8 cellular contexts compared by ENCODE assay signal in genomic region chr12:4604684-4605193, GRCh38. TPM values are rescaled to one million over a fixed set of nuclear protein-coding genes. Genes with fewer than 3 reads are reported as not detected.
DNase-seq lines count a peak whose midpoint lies in the region; ATAC-seq and TF ChIP-seq lines count a peak whose summit lies in the region.

No MANE protein-coding gene starts in this region.

- ATAC-seq in CD4-positive, CD25-positive, alpha-beta regulatory T cell (ENCODE audit: low read depth in 2 of 2), result peak; percentile 96 to 98
- peak; percentile 93 for ATAC-seq in HG03460 (IDR thresholded peaks at IDR 0.05; ENCODE audit: unreplicated experiment)
- ATAC-seq in lower lobe of right lung, result peak; percentile 98

- peak overlapping the region; percentile 39 for H3K27ac ChIP-seq in CD4-positive, CD25-positive, alpha-beta regulatory T cell (ENCODE audit: insufficient read depth, low read length, poor library complexity, severe bottlenecking)
- H3K27ac ChIP-seq in ectodermal cell (ENCODE audit: insufficient read depth, low read depth, low read length, poor library complexity, severe bottlenecking) (no peak overlapping the region), lower lobe of right lung (peak overlapping the region; percentile 79)

- CTCF ChIA-PET in activated CD4-positive, alpha-beta memory T cell treated with anti-CD3 and anti-CD28 coated beads, Interleukin-2, amount 10 ng/mL, durations not matched to agents 7 days and 5 days (lab: Charles Lee), result interaction anchor here (0.6 to 2.5 kb wide), 15 partner anchors 7 to 723 kb away, joined by 3 to 15 read pairs (median 4); partner anchors contain the start of genes AKAP3 and NDUFA9

- peak; percentile 63 to 90 (median 78) for DNase-seq in CD4-positive, CD25-positive, alpha-beta regulatory T cell
- DNase-seq in GM19240 (ENCODE audit: insufficient read length, low spot score), result peak; percentile 77
- DNase-seq in NCI-H748 (lab: John Stamatoyannopoulos, UW; ENCODE audit: unreplicated experiment), result peak; percentile 83
- peak; percentile 84 for DNase-seq in activated CD4-positive, alpha-beta memory T cell treated with anti-CD3 and anti-CD28 coated beads, Interleukin-2, amount 10 ng/mL, durations not matched to agents 7 days and 5 days
- DNase-seq in lower lobe of right lung, result peak; percentile 79
- DNase-seq in stimulated activated CD4-positive, alpha-beta T cell treated with anti-CD3 and anti-CD28 coated beads, TNF-alpha, amount 100 ng/mL, for 24 hours (ENCODE audit: low read depth in 3 of 3), result peak; percentile 59 to 72 (median 72)

- H3K4me1 Mint-ChIP-seq in CD4-positive, CD25-positive, alpha-beta regulatory T cell, result peaks cover 19 to 38% (median 24%) of the 10 kb centered on the region in 4 donors
- peaks cover 12% of the 10 kb centered on the region for H3K4me1 Mint-ChIP-seq in activated CD4-positive, alpha-beta memory T cell treated with anti-CD3 and anti-CD28 coated beads, Interleukin-2, amount 10 ng/mL, durations not matched to agents 7 days and 5 days

- peaks cover 4% of the 10 kb centered on the region for H3K36me3 Mint-ChIP-seq in CD4-positive, CD25-positive, alpha-beta regulatory T cell
- H3K36me3 Mint-ChIP-seq in activated CD4-positive, alpha-beta memory T cell treated with anti-CD3 and anti-CD28 coated beads, Interleukin-2, amount 10 ng/mL, durations not matched to agents 7 days and 5 days (ENCODE audit: low read depth), result peaks cover 2% of the 10 kb centered on the region

- peak overlapping the region; percentile 92 to 98 (median 95) for H3K4me3 Mint-ChIP-seq in CD4-positive, CD25-positive, alpha-beta regulatory T cell
- H3K4me3 Mint-ChIP-seq in activated CD4-positive, alpha-beta memory T cell treated with anti-CD3 and anti-CD28 coated beads, Interleukin-2, amount 10 ng/mL, durations not matched to agents 7 days and 5 days, result peak overlapping the region; percentile 91

- no peaks in the 10 kb centered on the region for H3K9me3 Mint-ChIP-seq in CD4-positive, CD25-positive, alpha-beta regulatory T cell
- H3K9me3 Mint-ChIP-seq in activated CD4-positive, alpha-beta memory T cell treated with anti-CD3 and anti-CD28 coated beads, Interleukin-2, amount 10 ng/mL, durations not matched to agents 7 days and 5 days, result no peaks in the 10 kb centered on the region

- H3K36me3 ChIP-seq in CD4-positive, CD25-positive, alpha-beta regulatory T cell (ENCODE audit: control insufficient read depth, insufficient read depth, low read length), result no peaks in the 10 kb centered on the region
- no peaks in the 10 kb centered on the region for H3K36me3 ChIP-seq in ectodermal cell (ENCODE audit: control insufficient read depth, insufficient read depth, low read length)
- H3K36me3 ChIP-seq in lower lobe of right lung, result peaks cover 15% of the 10 kb centered on the region

- peak overlapping the region; percentile 95 for H3K4me3 ChIP-seq in CD4-positive, CD25-positive, alpha-beta regulatory T cell (ENCODE audit: low read depth, low read length)
- H3K4me3 ChIP-seq in ectodermal cell (ENCODE audit: insufficient read depth, low read depth, low read length), result peak overlapping the region; percentile 74
- H3K4me3 ChIP-seq in lower lobe of right lung, result peak overlapping the region; percentile 84

- POLR2A ChIA-PET in activated CD4-positive, alpha-beta memory T cell treated with anti-CD3 and anti-CD28 coated beads, Interleukin-2, amount 10 ng/mL, durations not matched to agents 7 days and 5 days (lab: Charles Lee), result interaction anchor here (0.8 to 2.1 kb wide), 2 partner anchors 45 to 66 kb away, joined by 3 to 10 read pairs; partner anchors contain the start of genes AKAP3 and NDUFA9

- H3K4me1 ChIP-seq in CD4-positive, CD25-positive, alpha-beta regulatory T cell (ENCODE audit: control insufficient read depth, insufficient read depth, low read length, poor library complexity, severe bottlenecking), result peaks cover 7% of the 10 kb centered on the region
- H3K4me1 ChIP-seq in ectodermal cell (ENCODE audit: control insufficient read depth, insufficient read depth, low read length), result no peaks in the 10 kb centered on the region
- peaks cover 10% of the 10 kb centered on the region for H3K4me1 ChIP-seq in lower lobe of right lung

- H3K9me3 ChIP-seq in CD4-positive, CD25-positive, alpha-beta regulatory T cell (ENCODE audit: control insufficient read depth in 2 of 2, low read length in 2 of 2), result no peaks in the 10 kb centered on the region
- H3K9me3 ChIP-seq in ectodermal cell (ENCODE audit: control insufficient read depth, low read length) (no peaks in the 10 kb centered on the region), lower lobe of right lung (no peaks in the 10 kb centered on the region)

- H3K27ac Mint-ChIP-seq in CD4-positive, CD25-positive, alpha-beta regulatory T cell, result peak overlapping the region; percentile 86 to 97 (median 91)
- peak overlapping the region; percentile 68 for H3K27ac Mint-ChIP-seq in activated CD4-positive, alpha-beta memory T cell treated with anti-CD3 and anti-CD28 coated beads, Interleukin-2, amount 10 ng/mL, durations not matched to agents 7 days and 5 days

- no peaks in the 10 kb centered on the region for H3K27me3 ChIP-seq in CD4-positive, CD25-positive, alpha-beta regulatory T cell (ENCODE audit: control insufficient read depth, insufficient read depth, low read length)
- H3K27me3 ChIP-seq in ectodermal cell (ENCODE audit: control insufficient read depth, insufficient read depth, low read length, poor library complexity, severe bottlenecking), result no peaks in the 10 kb centered on the region
- H3K27me3 ChIP-seq in lower lobe of right lung (ENCODE audit: low read depth), result no peaks in the 10 kb centered on the region

- 2 to 3% methylated on average over 25 of the region's 25 CpGs for WGBS in ectodermal cell, 2 experiments

- intact Hi-C loops in lower lobe of right lung (cut with DNase I), result no loop called here

- peak; percentile 98 for TF ChIP-seq CTCF in lower lobe of right lung (IDR thresholded peaks at IDR 0.05)

- peaks cover 8% of the 10 kb centered on the region for H3K27me3 Mint-ChIP-seq in CD4-positive, CD25-positive, alpha-beta regulatory T cell
- peaks cover 20% of the 10 kb centered on the region for H3K27me3 Mint-ChIP-seq in activated CD4-positive, alpha-beta memory T cell treated with anti-CD3 and anti-CD28 coated beads, Interleukin-2, amount 10 ng/mL, durations not matched to agents 7 days and 5 days

RNA-seq across cellular contexts. Expression of gene DYRK4, which starts 42.7 kb away (rescaled TPM):
- total RNA-seq in CD4-positive, CD25-positive, alpha-beta regulatory T cell, result 11.4 TPM
- 10 to 100 TPM; 33.2 to 43.1 (median 37.7) TPM for polyA plus RNA-seq in CD4-positive, CD25-positive, alpha-beta regulatory T cell
- total RNA-seq in activated CD4-positive, alpha-beta memory T cell treated with anti-CD3 and anti-CD28 coated beads, Interleukin-2, amount 10 ng/mL, durations not matched to agents 7 days and 5 days, result 10 to 100 TPM; 22.9 to 24.4 TPM
- 20.2 TPM for polyA plus RNA-seq in ectodermal cell (2013, experiment 1 of 4)
- 15.7 TPM for polyA plus RNA-seq in ectodermal cell (2013, experiment 2 of 4)
- 23.9 TPM for polyA plus RNA-seq in ectodermal cell (2013, experiment 3 of 4)
- 23.8 TPM for polyA plus RNA-seq in ectodermal cell (2013, experiment 4 of 4)
- 41.4 TPM for total RNA-seq in lower lobe of right lung

RNA-seq across cellular contexts. Expression of gene AKAP3, which starts 44.1 kb away (rescaled TPM):
- 1.5 TPM for total RNA-seq in CD4-positive, CD25-positive, alpha-beta regulatory T cell
- 1 to 10 TPM in 2 of 4 donors, under 1 TPM in 2; 0.78 to 1.8 (median 1.3) TPM for polyA plus RNA-seq in CD4-positive, CD25-positive, alpha-beta regulatory T cell
- total RNA-seq in activated CD4-positive, alpha-beta memory T cell treated with anti-CD3 and anti-CD28 coated beads, Interleukin-2, amount 10 ng/mL, durations not matched to agents 7 days and 5 days, result 1 to 10 TPM; 3.1 to 3.4 TPM
- polyA plus RNA-seq in ectodermal cell (2013, experiment 1 of 4), result 5.0 TPM
- 3.6 TPM for polyA plus RNA-seq in ectodermal cell (2013, experiment 2 of 4)
- 2.7 TPM for polyA plus RNA-seq in ectodermal cell (2013, experiment 3 of 4)
- polyA plus RNA-seq in ectodermal cell (2013, experiment 4 of 4), result 3.1 TPM
- total RNA-seq in lower lobe of right lung, result 3.2 TPM

RNA-seq across cellular contexts. Expression of gene NDUFA9, which starts 44.2 kb away (rescaled TPM):
- 61.1 TPM for total RNA-seq in CD4-positive, CD25-positive, alpha-beta regulatory T cell
- 100 to 1,000 TPM; 127 to 204 (median 187) TPM for polyA plus RNA-seq in CD4-positive, CD25-positive, alpha-beta regulatory T cell
- total RNA-seq in activated CD4-positive, alpha-beta memory T cell treated with anti-CD3 and anti-CD28 coated beads, Interleukin-2, amount 10 ng/mL, durations not matched to agents 7 days and 5 days, result 100 to 1,000 TPM in 1 of 2 experiments, 10 to 100 TPM in 1; 95.1 to 112 TPM
- polyA plus RNA-seq in ectodermal cell (2013, experiment 1 of 4), result 59.1 TPM
- polyA plus RNA-seq in ectodermal cell (2013, experiment 2 of 4), result 61.8 TPM
- 46.6 TPM for polyA plus RNA-seq in ectodermal cell (2013, experiment 3 of 4)
- polyA plus RNA-seq in ectodermal cell (2013, experiment 4 of 4), result 58.8 TPM
- total RNA-seq in lower lobe of right lung, result 68.5 TPM
